In the genomic region with DNA sequence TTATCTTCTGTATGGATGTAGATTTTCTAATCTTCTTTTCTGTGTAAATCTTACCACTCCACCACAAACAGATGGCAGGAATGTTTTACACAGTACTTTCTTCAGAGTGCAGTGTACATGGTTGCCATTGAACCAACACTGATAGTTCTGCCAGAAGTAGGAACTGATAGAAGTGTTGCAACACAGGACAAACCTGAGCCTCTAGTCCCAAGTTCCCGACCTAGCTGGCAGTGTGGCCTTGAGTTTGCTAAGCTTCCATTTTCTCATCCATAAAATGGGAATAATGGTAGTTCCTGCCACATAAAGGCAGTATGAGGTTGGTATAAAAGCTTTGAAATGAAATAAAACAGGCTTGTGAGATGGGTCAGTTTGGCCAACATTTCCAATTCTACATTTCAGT, we compare ENCODE assay signal across 18 cellular contexts. TPM values are rescaled to one million over a fixed set of nuclear protein-coding genes. Genes with fewer than 3 reads are reported as not detected.
A peak's percentile ranks its signal among the peaks of the same experiment; 100 is the strongest.
DNase-seq lines count a peak whose midpoint lies in the region; ATAC-seq and TF ChIP-seq lines count a peak whose summit lies in the region.
"Had no signal": no experiment of that assay in that cellular context is flagged by ENCODE, and none has a peak within 500 bp of the region (broad histone marks: within the 10 kb centered on the region; RNA-seq: fewer than 3 reads in every experiment).

No MANE protein-coding gene starts in this region.

- H4K20me1 ChIP-seq in H9 (ENCODE audit: control insufficient read depth, insufficient read depth, insufficient read length): no peaks in the 10 kb centered on the region
- H4K20me1 ChIP-seq: BLaER1 treated with 17β-estradiol and CSF1 and Interleukin-3, amounts not matched to agents 10 nM and 100 nM had no signal

- no peak overlapping the region for H2BK15ac ChIP-seq in H9 (ENCODE audit: low read depth, low read length)

- H3K27me3 Mint-ChIP-seq in H9 (ENCODE audit: low read depth): no peaks in the 10 kb centered on the region

- H3K79me1 ChIP-seq in H9 (ENCODE audit: insufficient read depth, low read depth, low read length, poor library complexity, severe bottlenecking): no peaks in the 10 kb centered on the region

- intact Hi-C loops in uterus (cut with DNase I; ENCODE audit: low total_unique reads): no loop called here

- H3K27me3 ChIP-seq in H9 (ENCODE audit: insufficient read depth, low read length): no peaks in the 10 kb centered on the region
- no peaks in the 10 kb centered on the region for H3K27me3 ChIP-seq in liver (ENCODE audit: control insufficient read depth in 4 of 4, insufficient read depth in 4 of 4, low read length in 3 of 4)
- H3K27me3 ChIP-seq in uterus: no peaks in the 10 kb centered on the region
- H3K27me3 ChIP-seq: BLaER1 treated with 17β-estradiol and CSF1 and Interleukin-3, amounts not matched to agents 10 nM and 100 nM; SJCRH30 had no signal

- ATAC-seq in HG03097 (IDR thresholded peaks at IDR 0.05; ENCODE audit: low FRiP score, unreplicated experiment): no peak
- ATAC-seq: A549 had no signal

- H2AK5ac ChIP-seq in H9 (ENCODE audit: insufficient read length, low read length): no peak overlapping the region

- TF ChIP-seq CTCF in H9 (conservative IDR thresholded peaks at IDR 0.05): no peak
- no peak for TF ChIP-seq CTCF in liver (IDR thresholded peaks at IDR 0.05; ENCODE audit: low read depth, low read length, missing input control)
- TF ChIP-seq CTCF in uterus (IDR thresholded peaks at IDR 0.05): no peak

- no peak overlapping the region for H3K27ac Mint-ChIP-seq in H9

- no peak overlapping the region for H3K4ac ChIP-seq in H9 (ENCODE audit: low read depth, low read length)

- no peak overlapping the region for H3K18ac ChIP-seq in H9 (ENCODE audit: insufficient read length, low read depth, low read length)

- no peak overlapping the region for H3K23ac ChIP-seq in H9 (ENCODE audit: insufficient read length, low read depth, low read length)

- no peaks in the 10 kb centered on the region; a peak in 1 of 7 replicates for H3K36me3 Mint-ChIP-seq in H9 (ENCODE audit: insufficient read depth in 1 of 3, low read depth in 3 of 3)

- no peak for TF ChIP-seq POLR2A in uterus (IDR thresholded peaks at IDR 0.05)

- H3K9ac ChIP-seq in H9 (ENCODE audit: extremely low read depth, insufficient read length, low read length) (peak overlapping the region; percentile 17), liver (ENCODE audit: low read depth in 1 of 2, low read length in 2 of 2) (no peak overlapping the region)
- H3K9ac ChIP-seq: BLaER1 treated with 17β-estradiol and CSF1 and Interleukin-3, amounts not matched to agents 10 nM and 100 nM had no signal

- H2AFZ ChIP-seq in H9 (ENCODE audit: low read length): no peak overlapping the region
- H2AFZ ChIP-seq: PC-9 had no signal

- H3K4me3 Mint-ChIP-seq in H9: no peak overlapping the region

- H2BK5ac ChIP-seq in H9 (ENCODE audit: insufficient read length, low read length): no peak overlapping the region

- H2BK20ac ChIP-seq in H9 (ENCODE audit: low read depth, low read length, poor library complexity, severe bottlenecking): no peak overlapping the region

- H4K8ac ChIP-seq in H9 (replicated peaks; ENCODE audit: insufficient read length, low read depth, low read length): no peak overlapping the region

- no peak for TF ChIP-seq RAD21 in liver (IDR thresholded peaks at IDR 0.05)

- H3K4me1 ChIP-seq in H9 (ENCODE audit: insufficient read depth, low read length) (no peaks in the 10 kb centered on the region), liver (ENCODE audit: control insufficient read depth in 4 of 4, insufficient read depth in 4 of 4, low read length in 3 of 4) (no peaks in the 10 kb centered on the region), uterus (no peaks in the 10 kb centered on the region)
- H3K4me1 ChIP-seq: A549; BLaER1 treated with 17β-estradiol and CSF1 and Interleukin-3, amounts not matched to agents 10 nM and 100 nM; SJCRH30 had no signal

- H4K5ac ChIP-seq in H9 (ENCODE audit: insufficient read length, low read depth, low read length): no peak overlapping the region

- H3K36me3 ChIP-seq in liver (ENCODE audit: control insufficient read depth in 4 of 4, insufficient read depth in 3 of 4, low read depth in 1 of 4, low read length in 3 of 4): peaks cover 0 to 5% (median 3%) of the 10 kb centered on the region in 4 donors
- no peaks in the 10 kb centered on the region for H3K36me3 ChIP-seq in uterus

- H4K91ac ChIP-seq in H9 (ENCODE audit: insufficient read length, low read depth, low read length): no peak overlapping the region

- H3K14ac ChIP-seq in H9 (ENCODE audit: insufficient read depth, low read length): no peak overlapping the region

- H2BK12ac ChIP-seq in H9 (ENCODE audit: insufficient read length, low read depth, low read length): no peak overlapping the region

- WGBS in H9 (ENCODE audit: extremely low coverage, insufficient read length, low lambda C conversion rate): no CpG with 5 or more reads among the region's 1 CpG
- WGBS in liver: 36% methylated on average over 1 of the region's 1 CpG

- H3T11ph ChIP-seq in H9 (ENCODE audit: low read length): no peak overlapping the region

- H3K4me2 ChIP-seq in H9 (ENCODE audit: insufficient read depth, insufficient read length, low read length): no peak overlapping the region
- H3K4me2 ChIP-seq: A549; BLaER1 treated with 17β-estradiol and CSF1 and Interleukin-3, amounts not matched to agents 10 nM and 100 nM; PC-9 had no signal

- H3K27ac ChIP-seq in H9 (ENCODE audit: insufficient read length, low read depth, low read length): no peak overlapping the region
- H3K27ac ChIP-seq in liver (ENCODE audit: low read depth in 1 of 2, low read length in 2 of 2): no peak overlapping the region
- no peak overlapping the region for H3K27ac ChIP-seq in uterus
- H3K27ac ChIP-seq: A549; BLaER1 treated with 17β-estradiol and CSF1 and Interleukin-3, amounts not matched to agents 10 nM and 100 nM; HL-60; PC-9; SJCRH30 had no signal

- H3K23me2 ChIP-seq in H9 (ENCODE audit: insufficient read length, low read depth, low read length, poor library complexity, severe bottlenecking): no peaks in the 10 kb centered on the region

- no peaks in the 10 kb centered on the region for H3K9me3 Mint-ChIP-seq in H9

- no peaks in the 10 kb centered on the region for H3K79me2 ChIP-seq in H9 (ENCODE audit: insufficient read depth, low read length)

- no peak overlapping the region for H3K4me3 ChIP-seq in liver (ENCODE audit: low read depth in 1 of 3, low read length in 3 of 3)
- no peak overlapping the region for H3K4me3 ChIP-seq in uterus
- H3K4me3 ChIP-seq: A549; BLaER1 treated with 17β-estradiol and CSF1 and Interleukin-3, amounts not matched to agents 10 nM and 100 nM; PC-9; SJCRH30 had no signal

- DNase-seq in CD1c-positive myeloid dendritic cell (ENCODE audit: extremely low spot score) (peak; percentile 5), H9 (no peak), OCI-M1 (lab: John Stamatoyannopoulos, UW) (peak; percentile 11), NCI-H1092 treated with DMSO at 0.1 percent for 48 hours (lab: John Stamatoyannopoulos, UW) (no peak), uterus (no peak)
- DNase-seq in activated CD4-positive, alpha-beta T cell treated with anti-CD3 and anti-CD28 coated beads for 4 hours: no peak
- DNase-seq: DMS53, H7, NCI-H1436 treated with DMSO at 0.1 percent for 48 hours, NCI-H2081 treated with DMSO at 0.1 percent for 48 hours, NCI-H226, PC-9, SJCRH30 had no signal

- H3K56ac ChIP-seq in H9 (ENCODE audit: insufficient read length, low read depth, low read length): no peak overlapping the region

- no peak overlapping the region for H2BK120ac ChIP-seq in H9 (ENCODE audit: low read depth, low read length, poor library complexity, severe bottlenecking)

- H3K9me3 ChIP-seq in H9 (ENCODE audit: control insufficient read depth, low read depth, low read length): no peaks in the 10 kb centered on the region
- no peaks in the 10 kb centered on the region for H3K9me3 ChIP-seq in liver (ENCODE audit: control insufficient read depth in 4 of 4, low read length in 3 of 4)
- H3K9me3 ChIP-seq in uterus: no peaks in the 10 kb centered on the region
- H3K9me3 ChIP-seq: A549; BLaER1 treated with 17β-estradiol and CSF1 and Interleukin-3, amounts not matched to agents 10 nM and 100 nM; SJCRH30 had no signal

- peaks cover 4 to 5% of the 10 kb centered on the region in 2 experiments; a peak in 3 of 4 replicates for H3K4me1 Mint-ChIP-seq in H9

TF ChIP-seq in liver, 16 proteins besides CTCF, POLR2A, EP300 and RAD21:
- TF ChIP-seq ATF3 (IDR thresholded peaks at IDR 0.05): no peak
- no peak for TF ChIP-seq FOXA1 (IDR thresholded peaks at IDR 0.05)
- no peak for TF ChIP-seq SP1 (IDR thresholded peaks at IDR 0.05)
- TF ChIP-seq HNF4A (conservative IDR thresholded peaks at IDR 0.05): peak; percentile 45 to 69
- no peak for TF ChIP-seq JUND (IDR thresholded peaks at IDR 0.05)
- no peak for TF ChIP-seq GABPA (IDR thresholded peaks at IDR 0.05 in 1 of 2, conservative IDR thresholded peaks at IDR 0.05 in 1 of 2)
- no peak for TF ChIP-seq FOXA2 (IDR thresholded peaks at IDR 0.05)

RNA-seq across cellular contexts. Expression of gene SAV1, which starts 50.8 kb away (rescaled TPM):
- total RNA-seq in H9 (2021) (57.3 and 58.5 TPM in 2 replicates), liver (10 to 100 TPM in 1 of 2 donors, 1 to 10 TPM in 1; 9.5 to 14.0 TPM), uterus (10 to 100 TPM; 18.2 to 42.9 (median 35.8) TPM)
- polyA plus RNA-seq in liver: 1 to 10 TPM; 4.9 to 6.3 TPM

Comparison
In these comparisons a context has a peak if more than half of its experiments do, and no peak if none do; other contexts are left out.
1. DNase-seq: peak in CD1c-positive myeloid dendritic cell (single experiment) and OCI-M1 (single experiment); none in H9 (single experiment), NCI-H1092 treated with DMSO at 0.1 percent for 48 hours (single experiment), activated CD4-positive, alpha-beta T cell treated with anti-CD3 and anti-CD28 coated beads for 4 hours (0 of 2) and uterus (0 of 2).